19 cellular contexts compared by ENCODE assay signal in the genomic region with DNA sequence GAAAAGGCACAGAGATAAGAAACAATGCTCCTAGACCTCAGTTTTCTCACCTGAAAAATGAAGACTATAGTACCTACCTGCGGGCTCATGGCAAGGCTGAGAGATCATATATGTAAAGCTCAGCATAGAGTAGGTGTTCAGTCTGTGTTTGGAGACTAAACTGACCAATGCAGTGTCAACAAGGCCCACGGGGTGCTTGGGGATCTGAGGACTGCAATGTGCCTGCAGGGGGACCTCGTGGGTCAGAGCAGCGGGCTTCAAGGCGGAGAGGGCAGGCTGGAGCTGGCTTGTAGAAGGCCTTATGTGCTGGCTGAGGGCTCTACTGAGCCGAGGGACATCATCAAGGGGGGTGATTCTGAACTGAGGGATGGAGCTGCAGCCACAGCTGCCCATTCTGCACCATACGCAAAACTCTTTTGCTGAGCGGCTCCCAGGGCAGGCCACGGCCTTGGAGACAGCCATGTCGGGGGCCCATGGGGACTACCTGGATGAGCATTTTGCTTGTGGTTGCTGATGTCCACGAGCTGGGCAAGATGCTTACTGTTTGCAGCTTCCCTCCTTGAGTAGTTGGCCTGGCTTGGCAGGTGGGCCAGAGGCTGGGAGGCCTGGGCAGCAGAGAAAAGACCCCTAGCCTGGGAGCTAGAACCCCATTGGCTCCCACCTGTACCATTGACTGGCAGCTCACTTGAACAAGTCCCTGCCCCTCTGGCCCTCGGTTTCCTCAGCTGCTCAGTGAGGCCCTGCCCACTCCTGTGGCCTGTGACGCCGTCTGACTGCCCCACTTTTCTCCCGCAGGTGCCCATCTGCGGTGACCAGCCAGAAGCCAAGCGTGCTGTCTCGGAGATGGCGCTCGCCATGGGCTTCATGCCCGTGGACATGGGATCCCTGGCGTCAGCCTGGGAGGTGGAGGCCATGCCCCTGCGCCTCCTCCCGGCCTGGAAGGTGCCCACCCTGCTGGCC. TPM values are rescaled to one million over a fixed set of nuclear protein-coding genes. Genes with fewer than 3 reads are reported as not detected.
DNase-seq lines count a peak whose midpoint lies in the region; TF ChIP-seq lines count a peak whose summit lies in the region.
"Had no signal": no experiment of that assay in that cellular context is flagged by ENCODE, and none has a peak within 500 bp of the region (broad histone marks: within the 10 kb centered on the region; RNA-seq: fewer than 3 reads in every experiment).

No MANE protein-coding gene starts in this region.

- H3K36me3 Mint-ChIP-seq in type B pancreatic cell: no peaks in the 10 kb centered on the region
- H3K36me3 Mint-ChIP-seq: CD4-positive, CD25-positive, alpha-beta regulatory T cell had no signal

- no peak overlapping the region for H3K4me2 ChIP-seq in osteoblast (ENCODE audit: insufficient read depth, low read length)
- H3K4me2 ChIP-seq: PC-9, SK-N-SH had no signal

- H3K4me1 ChIP-seq in osteoblast (ENCODE audit: insufficient read depth, low read length) (peaks cover 36% of the 10 kb centered on the region), prostate gland (replicated peaks) (no peaks in the 10 kb centered on the region)

- POLR2A ChIA-PET in RWPE1 (lab: Yijun Ruan, JAX; ENCODE audit: low non-redundant PET): no interaction called here

- H3K27me3 ChIP-seq in H7 (ENCODE audit: control insufficient read depth, insufficient read depth, low read length) (no peaks in the 10 kb centered on the region), osteoblast (ENCODE audit: insufficient read depth, low read length) (no peaks in the 10 kb centered on the region), prostate gland (replicated peaks; ENCODE audit: insufficient read depth) (no peaks in the 10 kb centered on the region)

- H3K4me3 ChIP-seq in H7 (ENCODE audit: insufficient read depth, low read depth, low read length): no peak overlapping the region
- no peak overlapping the region for H3K4me3 ChIP-seq in osteoblast (ENCODE audit: insufficient read depth, low read length)
- H3K4me3 ChIP-seq in prostate gland: no peak overlapping the region
- H3K4me3 ChIP-seq: PC-9 had no signal

- peaks cover 6% of the 10 kb centered on the region for H3K36me3 ChIP-seq in H7 (replicated peaks; ENCODE audit: control insufficient read depth, insufficient read depth, low read length)
- H3K36me3 ChIP-seq in osteoblast (ENCODE audit: insufficient read depth, low read length): peaks cover 6% of the 10 kb centered on the region
- no peaks in the 10 kb centered on the region for H3K36me3 ChIP-seq in prostate gland

- no peaks in the 10 kb centered on the region for H3K9me3 Mint-ChIP-seq in type B pancreatic cell

- 91% methylated on average over 24 of the region's 24 CpGs for WGBS in prostate gland

- H3K4me3 Mint-ChIP-seq in type B pancreatic cell: no peak overlapping the region
- H3K4me3 Mint-ChIP-seq: CD4-positive, CD25-positive, alpha-beta regulatory T cell had no signal

- H4K20me1 ChIP-seq in osteoblast (ENCODE audit: insufficient read depth, low read length): no peaks in the 10 kb centered on the region

- DNase-seq in H7: peak; percentile 69
- no peak for DNase-seq in RWPE1 (ENCODE audit: low spot score)
- peak; percentile 51 for DNase-seq in islet precursor cell
- DNase-seq in osteoblast (ENCODE audit: insufficient read length, low spot score, missing footprints): peak; percentile 55
- DNase-seq in prostate gland (ENCODE audit: low spot score): no peak
- no peak for DNase-seq in NCI-H1436 treated with DMSO at 0.1 percent for 48 hours (lab: John Stamatoyannopoulos, UW)
- DNase-seq in HK-2 (ENCODE audit: unreplicated experiment): no peak
- DNase-seq in type B pancreatic cell (ENCODE audit: extremely low spot score, unreplicated experiment): no peak
- DNase-seq: CD4-positive, CD25-positive, alpha-beta regulatory T cell; DND-41; GF-D8; GOT3; Kasumi-1; NCI-H1436; NCI-H226; NCI-H69; NK-92 treated with Interleukin-12 subunit alpha and Interleukin-12 subunit beta, amount 100 ng/mL, for 24 hours; PC-9; SK-N-SH had no signal

- H3K27ac ChIP-seq in RWPE1: peak overlapping the region; percentile 59
- H3K27ac ChIP-seq in osteoblast (ENCODE audit: low read depth, low read length): no peak overlapping the region
- H3K27ac ChIP-seq in prostate gland: no peak overlapping the region
- H3K27ac ChIP-seq: PC-9 had no signal

- H3K79me2 ChIP-seq in osteoblast (ENCODE audit: insufficient read depth, low read length): peaks cover 2% of the 10 kb centered on the region

- H3K27ac Mint-ChIP-seq in type B pancreatic cell: no peak overlapping the region
- H3K27ac Mint-ChIP-seq: CD4-positive, CD25-positive, alpha-beta regulatory T cell had no signal

- TF ChIP-seq CTCF in RWPE1 (conservative IDR thresholded peaks at IDR 0.05; ENCODE audit: low read depth) (no peak), osteoblast (IDR thresholded peaks at IDR 0.05; ENCODE audit: extremely low read depth, low read depth, low read length) (no peak), prostate gland (IDR thresholded peaks at IDR 0.05) (no peak), type B pancreatic cell (conservative IDR thresholded peaks at IDR 0.05) (no peak)

- H3K4me1 Mint-ChIP-seq in type B pancreatic cell (ENCODE audit: unreplicated experiment): peaks cover 7% of the 10 kb centered on the region
- H3K4me1 Mint-ChIP-seq: CD4-positive, CD25-positive, alpha-beta regulatory T cell had no signal

- H3K27me3 Mint-ChIP-seq in type B pancreatic cell: no peaks in the 10 kb centered on the region
- H3K27me3 Mint-ChIP-seq: CD4-positive, CD25-positive, alpha-beta regulatory T cell had no signal

- CTCF ChIA-PET in RWPE1 (lab: Yijun Ruan, JAX): no interaction called here

- no peak for TF ChIP-seq POLR2A in prostate gland (IDR thresholded peaks at IDR 0.05)

- no peak overlapping the region for H2AFZ ChIP-seq in osteoblast (ENCODE audit: low read length)
- H2AFZ ChIP-seq: PC-9 had no signal

- no peaks in the 10 kb centered on the region for H3K9me3 ChIP-seq in osteoblast (ENCODE audit: low read depth, low read length)
- H3K9me3 ChIP-seq in prostate gland: no peaks in the 10 kb centered on the region
- H3K9me3 ChIP-seq: SK-N-SH had no signal

- intact Hi-C loops in prostate gland (cut with DNase I): no loop called here

RNA-seq across cellular contexts. Expression of gene STEAP3, which starts 23.5 kb away (rescaled TPM):
- total RNA-seq in H7 (2014; rRNA removed; shearing (Covaris generic)): 14.3 and 16.0 TPM in 2 replicates
- total RNA-seq in osteoblast: 27.4 and 40.9 TPM in 2 replicates
- 10 to 100 TPM; 15.3 to 25.1 TPM for total RNA-seq in prostate gland
- 19.0 and 25.5 TPM in 2 replicates for total RNA-seq in type B pancreatic cell (ENCODE audit: low replicate concordance)
- total RNA-seq: CD4-positive, CD25-positive, alpha-beta regulatory T cell had no signal

Comparison
In these comparisons a context has a peak if more than half of its experiments do, and no peak if none do; other contexts are left out.
1. DNase-seq: peak in H7 (single experiment), islet precursor cell (single experiment) and osteoblast (single experiment); none in RWPE1 (single experiment), prostate gland (single experiment), NCI-H1436 treated with DMSO at 0.1 percent for 48 hours (single experiment), HK-2 (single experiment) and type B pancreatic cell (single experiment).